In genomic region chr20:22757424-22758189, GRCh38 we compare ENCODE assay signal across 1 cellular context.
TF ChIP-seq lines count a peak whose summit lies in the region.

No MANE protein-coding gene starts in this region.

TF ChIP-seq in endothelial cell of umbilical vein, 7 proteins besides CTCF, POLR2A, EP300 and RAD21 (continued from another document):
- TF ChIP-seq EZH2 (IDR thresholded peaks at IDR 0.05; ENCODE audit: borderline replicate concordance, low read depth, low read length, severe bottlenecking) = no peak
TF ChIP-seq in endothelial cell of umbilical vein: peak in this region for 0.
